ENCODE assay signal across 12 cellular contexts in genomic region chr1:236457775-236458174, GRCh38.
A peak's percentile ranks its signal among the peaks of the same experiment; 100 is the strongest.
DNase-seq lines count a peak whose midpoint lies in the region; ATAC-seq lines count a peak whose summit lies in the region.
"Had no signal": no experiment of that assay in that cellular context is flagged by ENCODE, and none has a peak within 500 bp of the region (broad histone marks: within the 10 kb centered on the region; RNA-seq: fewer than 3 reads in every experiment).

No MANE protein-coding gene starts in this region.

- intact Hi-C loops in posterior cingulate gyrus (cut with DNase I), result no loop called here

- peak; percentile 10 for DNase-seq in stimulated activated CD4-positive, alpha-beta T cell treated with anti-CD3 and anti-CD28 coated beads, Interleukin-4, amount 100 ng/mL, for 24 hours
- DNase-seq in stimulated activated CD4-positive, alpha-beta T cell treated with anti-CD3 and anti-CD28 coated beads, Interleukin-4, amount 100 ng/mL, for 1 hour, result no peak
- DNase-seq in substantia nigra (lab: John Stamatoyannopoulos, UW), result no peak
- no peak for DNase-seq in NOMO-1 treated with dmso at 0.1 percent for 144 hours (lab: John Stamatoyannopoulos, UW; ENCODE audit: unreplicated experiment)
- no peak for DNase-seq in superior temporal gyrus (ENCODE audit: extremely low spot score)
- no peak for DNase-seq in posterior cingulate gyrus
- DNase-seq: activated naive CD8-positive, alpha-beta T cell treated with anti-CD3 and anti-CD28 coated beads, Interleukin-2, amount 10 ng/mL, durations not matched to agents 7 days and 5 days; naive B cell; Peyer's patch had no signal

- ATAC-seq in GM21390 (IDR thresholded peaks at IDR 0.05; ENCODE audit: unreplicated experiment) (peak; percentile 80), HG03103 (IDR thresholded peaks at IDR 0.05; ENCODE audit: low read depth, unreplicated experiment) (peak; percentile 60)
- ATAC-seq: left lobe of liver had no signal

- no peak overlapping the region for H3K27ac ChIP-seq in substantia nigra (ENCODE audit: low read depth, low read length, poor library complexity, severe bottlenecking)
- H3K27ac ChIP-seq: Peyer's patch had no signal
